1 cellular context compared by ENCODE assay signal in the genomic region with DNA sequence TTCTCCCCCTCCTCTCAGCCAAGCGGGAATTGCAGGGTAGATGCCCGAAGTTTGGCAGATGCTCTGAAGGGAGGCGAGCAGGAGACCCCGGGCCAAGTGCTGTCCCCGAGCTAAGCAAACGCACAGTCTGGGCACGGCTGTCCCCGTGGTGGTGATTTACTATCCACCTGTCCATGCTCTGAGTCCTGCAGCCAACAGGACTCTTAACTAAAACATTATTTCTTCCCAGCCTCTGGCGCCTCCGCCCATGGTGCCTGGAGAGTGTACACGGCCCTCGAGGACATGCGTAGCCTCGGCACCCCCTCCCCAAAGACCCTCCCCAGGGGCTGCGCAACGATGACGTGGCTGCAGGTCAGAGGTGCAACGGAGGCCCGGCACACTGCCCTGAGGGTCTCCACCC.
TF ChIP-seq lines count a peak whose summit lies in the region.

No MANE protein-coding gene starts in this region.

TF ChIP-seq in H1, 55 proteins besides CTCF, POLR2A, EP300 and RAD21 (continued from another document):
- no peak for TF ChIP-seq SP4 (IDR thresholded peaks at IDR 0.05; ENCODE audit: low read length)
- TF ChIP-seq, protein P1, sequence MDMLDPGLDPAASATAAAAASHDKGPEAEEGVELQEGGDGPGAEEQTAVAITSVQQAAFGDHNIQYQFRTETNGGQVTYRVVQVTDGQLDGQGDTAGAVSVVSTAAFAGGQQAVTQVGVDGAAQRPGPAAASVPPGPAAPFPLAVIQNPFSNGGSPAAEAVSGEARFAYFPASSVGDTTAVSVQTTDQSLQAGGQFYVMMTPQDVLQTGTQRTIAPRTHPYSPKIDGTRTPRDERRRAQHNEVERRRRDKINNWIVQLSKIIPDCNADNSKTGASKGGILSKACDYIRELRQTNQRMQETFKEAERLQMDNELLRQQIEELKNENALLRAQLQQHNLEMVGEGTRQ (IDR thresholded peaks at IDR 0.05; ENCODE audit: low read length), result no peak
- no peak for TF ChIP-seq SIRT6 (IDR thresholded peaks at IDR 0.05; ENCODE audit: low read length)
- TF ChIP-seq SAP30 (IDR thresholded peaks at IDR 0.05; ENCODE audit: insufficient read depth, insufficient replicate concordance, low read length), result no peak
- TF ChIP-seq CHD1 (IDR thresholded peaks at IDR 0.05; ENCODE audit: low read depth, low read length), result no peak
